Comparison of ENCODE assay signal across 8 cellular contexts in the genomic region with DNA sequence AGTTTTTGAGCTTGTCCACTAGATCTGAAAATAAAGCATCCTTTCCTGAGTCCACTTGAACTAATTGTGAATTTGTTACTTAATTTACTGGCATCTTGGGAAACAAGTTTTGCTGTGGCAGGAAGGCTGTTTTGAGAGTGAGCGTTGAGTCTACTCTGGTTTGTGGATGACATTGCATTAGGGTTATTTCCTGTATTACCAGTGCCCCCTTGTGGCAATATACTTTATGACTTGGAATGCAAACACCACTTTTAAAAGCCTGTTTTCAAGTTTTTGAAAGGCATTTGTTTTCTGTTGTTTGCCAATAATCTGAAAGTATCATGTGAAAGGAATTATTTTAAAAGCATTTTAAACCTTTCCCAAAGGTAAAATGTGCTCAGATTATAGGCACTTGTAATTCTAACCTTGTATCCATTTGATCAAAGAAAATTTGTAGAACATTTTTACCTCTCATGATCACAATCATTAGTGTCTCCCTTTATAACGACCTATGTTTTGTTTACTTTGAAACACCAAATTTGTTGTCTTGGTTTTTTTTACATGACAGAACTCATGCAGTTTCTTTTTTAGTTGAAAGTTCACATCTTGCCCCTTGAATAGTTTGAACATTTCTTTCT. TPM values are rescaled to one million over a fixed set of nuclear protein-coding genes. Genes with fewer than 3 reads are reported as not detected.
DNase-seq lines count a peak whose midpoint lies in the region; ATAC-seq and TF ChIP-seq lines count a peak whose summit lies in the region.

No MANE protein-coding gene starts in this region.

- H3K27me3 Mint-ChIP-seq in Calu3 (ENCODE audit: unreplicated experiment): no peaks in the 10 kb centered on the region
- H3K27me3 Mint-ChIP-seq in glutamatergic neuron (ENCODE audit: unreplicated experiment): no peaks in the 10 kb centered on the region

- CTCF ChIA-PET in Calu3 (lab: Charles Lee): interaction anchor here (0.7 kb wide), 1 partner anchor 61 kb away, joined by 4 read pairs; no protein-coding TSS in a partner anchor

- ATAC-seq in GM18508 (IDR thresholded peaks at IDR 0.05; ENCODE audit: insufficient read depth, unreplicated experiment): peak; percentile 85
- peak; percentile 94 for ATAC-seq in HG02938 (IDR thresholded peaks at IDR 0.05; ENCODE audit: unreplicated experiment)

- BruUV-seq in Calu3 (replicated peaks; lab: Mats Ljungman, UMichigan): no TSS peak

- H3K4me1 ChIP-seq in prostate gland (replicated peaks): no peaks in the 10 kb centered on the region

- no peak overlapping the region for H3K27ac ChIP-seq in prostate gland

- intact Hi-C loops in Calu3 (cut with micrococcal nuclease; ENCODE audit: unreplicated experiment): loop anchor here (1.0 to 5.0 kb wide), 2 partner anchors 86 to 153 kb away; no protein-coding TSS in a partner anchor
- intact Hi-C loops in prostate gland (cut with DNase I): loop anchor here (2.0 kb wide), 1 partner anchor 157 kb away; no protein-coding TSS in a partner anchor

- H3K36me3 ChIP-seq in prostate gland: no peaks in the 10 kb centered on the region

- H3K27ac Mint-ChIP-seq in Calu3 (ENCODE audit: unreplicated experiment) (no peak overlapping the region), glutamatergic neuron (ENCODE audit: unreplicated experiment) (no peak overlapping the region)

- H3K9me3 ChIP-seq in prostate gland: no peaks in the 10 kb centered on the region

- H3K4me1 Mint-ChIP-seq in Calu3 (ENCODE audit: low read depth, unreplicated experiment): no peaks in the 10 kb centered on the region
- no peaks in the 10 kb centered on the region for H3K4me1 Mint-ChIP-seq in glutamatergic neuron (ENCODE audit: low read depth, unreplicated experiment)

- DNase-seq in Calu3 (peak; percentile 51), NCI-H2029 treated with DMSO at 0.1 percent for 48 hours (lab: John Stamatoyannopoulos, UW) (peak; percentile 61), glutamatergic neuron (no peak), prostate gland (ENCODE audit: low spot score) (peak; percentile 69), NK-92 (lab: John Stamatoyannopoulos, UW; ENCODE audit: unreplicated experiment) (no peak)
- DNase-seq in activated CD8-positive, alpha-beta memory T cell treated with anti-CD3 and anti-CD28 coated beads, Interleukin-2, amount 50 U/mL, for 4 hours: peak; percentile 12

- TF ChIP-seq POLR2A in prostate gland (IDR thresholded peaks at IDR 0.05): no peak

- peak; percentile 32 for TF ChIP-seq CTCF in Calu3 (IDR thresholded peaks at IDR 0.05; ENCODE audit: unreplicated experiment)
- peak; percentile 83 for TF ChIP-seq CTCF in glutamatergic neuron (IDR thresholded peaks at IDR 0.05; ENCODE audit: partially characterized antibody, unreplicated experiment)
- TF ChIP-seq CTCF in prostate gland (IDR thresholded peaks at IDR 0.05): peak; percentile 56 to 91 (median 88)

- 12% methylated on average over 2 of the region's 2 CpGs for WGBS in prostate gland

- no peak overlapping the region for H3K4me3 ChIP-seq in prostate gland

- H3K36me3 Mint-ChIP-seq in Calu3 (ENCODE audit: insufficient read depth, unreplicated experiment) (peaks cover 19% of the 10 kb centered on the region), glutamatergic neuron (ENCODE audit: unreplicated experiment) (no peaks in the 10 kb centered on the region)

- H3K27me3 ChIP-seq in prostate gland (replicated peaks; ENCODE audit: insufficient read depth): no peaks in the 10 kb centered on the region

- H3K9me3 Mint-ChIP-seq in Calu3 (ENCODE audit: low read depth, unreplicated experiment): no peaks in the 10 kb centered on the region
- H3K9me3 Mint-ChIP-seq in glutamatergic neuron (ENCODE audit: unreplicated experiment): no peaks in the 10 kb centered on the region

- H3K4me3 Mint-ChIP-seq in Calu3 (ENCODE audit: low read depth, unreplicated experiment) (no peak overlapping the region), glutamatergic neuron (ENCODE audit: unreplicated experiment) (no peak overlapping the region)

RNA-seq across cellular contexts. Expression of gene CYP2U1, which starts 18.0 kb away (rescaled TPM):
- total RNA-seq in Calu3 (2022) (3.1 and 4.5 TPM in 2 replicates), glutamatergic neuron (ENCODE audit: unreplicated experiment) (4.4 TPM), prostate gland (10 to 100 TPM in 1 of 2 donors, 1 to 10 TPM in 1; 8.0 to 13.5 TPM)

Comparison
In these comparisons a context has a peak if more than half of its experiments do, and no peak if none do; other contexts are left out.
1. DNase-seq: peak in Calu3 (single experiment), NCI-H2029 treated with DMSO at 0.1 percent for 48 hours (single experiment), activated CD8-positive, alpha-beta memory T cell treated with anti-CD3 and anti-CD28 coated beads, Interleukin-2, amount 50 U/mL, for 4 hours (single experiment) and prostate gland (single experiment); none in glutamatergic neuron (single experiment) and NK-92 (single experiment).
2. CTCF ChIP-seq: peak in every context shown above with its lines; median percentile 88 in prostate gland; 83 in glutamatergic neuron; 32 in Calu3.